ENCODE assay signal across 1 cellular context in genomic region chr7:24457215-24457549, GRCh38.
TF ChIP-seq lines count a peak whose summit lies in the region.

No MANE protein-coding gene starts in this region.

TF ChIP-seq in HepG2, 621 proteins besides CTCF, POLR2A, EP300 and RAD21 (continued from another document):
- TF ChIP-seq ZBTB37 (CRISPR knock-in tag; IDR thresholded peaks at IDR 0.05), result no peak
- TF ChIP-seq ATF7-NPFF (CRISPR knock-in tag; IDR thresholded peaks at IDR 0.05; ENCODE audit: low read depth), result no peak
- no peak for TF ChIP-seq GRHL1 (CRISPR knock-in tag; conservative IDR thresholded peaks at IDR 0.05)
- no peak for TF ChIP-seq ARNT2 (CRISPR knock-in tag; IDR thresholded peaks at IDR 0.05; ENCODE audit: low read depth)
